Comparison of ENCODE assay signal across 8 cellular contexts in genomic region chr6:150252714-150253444, GRCh38.
DNase-seq lines count a peak whose midpoint lies in the region; ATAC-seq and TF ChIP-seq lines count a peak whose summit lies in the region.
"Had no signal": no experiment of that assay in that cellular context is flagged by ENCODE, and none has a peak within 500 bp of the region (broad histone marks: within the 10 kb centered on the region; RNA-seq: fewer than 3 reads in every experiment).

No MANE protein-coding gene starts in this region.

- DNase-seq in EL: peak; percentile 35
- DNase-seq in adipocyte (ENCODE audit: low read depth): peak; percentile 42
- DNase-seq in gastrocnemius medialis: peak; percentile 57 to 79
- no peak for DNase-seq in stimulated activated CD8-positive, alpha-beta memory T cell treated with anti-CD3 and anti-CD28 coated beads, Interleukin-4, amount 100 ng/mL, for 48 hours
- DNase-seq: NCI-H1930 had no signal

- in situ Hi-C loops in gastrocnemius medialis (cut with MboI; ENCODE audit: low sequenced_read_pairs in 4 of 4): no loop called here

- H3K4me1 ChIP-seq in adipocyte (ENCODE audit: control insufficient read depth, insufficient read depth, low read length): peaks cover 47% of the 10 kb centered on the region
- H3K4me1 ChIP-seq in gastrocnemius medialis: peaks cover 70 to 77% of the 10 kb centered on the region in 2 donors

- intact Hi-C loops in gastrocnemius medialis (cut with DNase I; ENCODE audit: low total_unique reads): loop anchor here (2.0 kb wide), 1 partner anchor 32 kb away; no protein-coding TSS in a partner anchor

- H3K27me3 ChIP-seq in adipocyte (replicated peaks; ENCODE audit: control insufficient read depth, insufficient read depth, low read length) (no peaks in the 10 kb centered on the region), gastrocnemius medialis (no peaks in the 10 kb centered on the region)

- TF ChIP-seq CTCF in gastrocnemius medialis (IDR thresholded peaks at IDR 0.05 in 4 of 5, conservative IDR thresholded peaks at IDR 0.05 in 1 of 5): no peak

- ATAC-seq in HG03565 (IDR thresholded peaks at IDR 0.05; ENCODE audit: unreplicated experiment): peak; percentile 76
- peak; percentile 66 to 69 for ATAC-seq in gastrocnemius medialis
- ATAC-seq in GM19467 (IDR thresholded peaks at IDR 0.05; ENCODE audit: unreplicated experiment): no peak
- no peak for ATAC-seq in HG03196 (IDR thresholded peaks at IDR 0.05; ENCODE audit: unreplicated experiment)

- H3K4me3 ChIP-seq in adipocyte (ENCODE audit: low read length) (no peak overlapping the region), gastrocnemius medialis (no peak overlapping the region)

- H3K36me3 ChIP-seq in adipocyte (ENCODE audit: control insufficient read depth, insufficient read depth, low read length, severe bottlenecking): no peaks in the 10 kb centered on the region
- no peaks in the 10 kb centered on the region for H3K36me3 ChIP-seq in gastrocnemius medialis

- no peak for TF ChIP-seq POLR2A in gastrocnemius medialis (IDR thresholded peaks at IDR 0.05)

- peak overlapping the region; percentile 79 to 89 (median 84) for H3K27ac ChIP-seq in gastrocnemius medialis

- H3K9ac ChIP-seq in adipocyte (ENCODE audit: low read length): no peak overlapping the region

- H3K9me3 ChIP-seq in adipocyte (ENCODE audit: control insufficient read depth, low read length) (peaks cover 6% of the 10 kb centered on the region), gastrocnemius medialis (no peaks in the 10 kb centered on the region)

Comparison
In these comparisons a context has a peak if more than half of its experiments do, and no peak if none do; other contexts are left out.
1. ATAC-seq: peak in HG03565 (single experiment) and gastrocnemius medialis (2 of 2); none in GM19467 (single experiment) and HG03196 (single experiment).